ENCODE assay signal across 17 cellular contexts in genomic region chr16:81615411-81615810, GRCh38.
"Had no signal": no experiment of that assay in that cellular context is flagged by ENCODE, and none has a peak within 500 bp of the region (broad histone marks: within the 10 kb centered on the region; RNA-seq: fewer than 3 reads in every experiment).

No MANE protein-coding gene starts in this region.

- H3K27me3 ChIP-seq: esophagus squamous epithelium, gastrocnemius medialis, spleen, upper lobe of right lung had no signal

- H3K36me3 Mint-ChIP-seq: natural killer cell treated with Interleukin-12 subunit alpha and Interleukin-12 subunit beta and Interleukin-15 and Interleukin-18, amount 100 ng/mL, for 72 hours had no signal

- H3K36me3 ChIP-seq: gastrocnemius medialis, prostate gland had no signal

- H3K27ac ChIP-seq: gastrocnemius medialis, upper lobe of right lung had no signal

- DNase-seq: activated CD4-positive, alpha-beta memory T cell treated with anti-CD3 and anti-CD28 coated beads for 36 hours; activated CD4-positive, alpha-beta T cell treated with anti-CD3 and anti-CD28 coated beads for 4 hours; activated CD4-positive, CD25-positive, alpha-beta regulatory T cell; activated effector memory CD4-positive, alpha-beta T cell treated with anti-CD3 and anti-CD28 coated beads, Interleukin-2, amount 50 U/mL, for 16 hours; activated naive CD4-positive, alpha-beta T cell treated with anti-CD3 and anti-CD28 coated beads, Interleukin-2, amount 10 ng/mL, durations not matched to agents 7 days and 5 days; cerebellar nuclear complex; esophagus squamous epithelium; gastrocnemius medialis; left ventricle myocardium superior; mammary epithelial cell; spleen; stimulated activated CD4-positive, alpha-beta T cell treated with anti-CD3 and anti-CD28 coated beads, Interleukin-4, amount 100 ng/mL, for 1 hour; stimulated activated naive CD4-positive, alpha-beta T cell treated with Interleukin-2 at 50 U/mL for 16 hours; upper lobe of right lung had no signal

- H3K4me3 Mint-ChIP-seq: activated CD4-positive, alpha-beta memory T cell treated with anti-CD3 and anti-CD28 coated beads for 36 hours; activated naive CD4-positive, alpha-beta T cell treated with anti-CD3 and anti-CD28 coated beads, Interleukin-2, amount 10 ng/mL, durations not matched to agents 7 days and 5 days; natural killer cell treated with Interleukin-12 subunit alpha and Interleukin-12 subunit beta and Interleukin-15 and Interleukin-18, amount 100 ng/mL, for 72 hours had no signal

- H3K9me3 ChIP-seq: esophagus squamous epithelium, gastrocnemius medialis, prostate gland, spleen, upper lobe of right lung had no signal

- H3K27ac Mint-ChIP-seq: natural killer cell treated with Interleukin-12 subunit alpha and Interleukin-12 subunit beta and Interleukin-15 and Interleukin-18, amount 100 ng/mL, for 72 hours had no signal

- H3K9me3 Mint-ChIP-seq: activated CD4-positive, alpha-beta memory T cell treated with anti-CD3 and anti-CD28 coated beads for 36 hours; activated naive CD4-positive, alpha-beta T cell treated with anti-CD3 and anti-CD28 coated beads, Interleukin-2, amount 10 ng/mL, durations not matched to agents 7 days and 5 days; natural killer cell treated with Interleukin-12 subunit alpha and Interleukin-12 subunit beta and Interleukin-15 and Interleukin-18, amount 100 ng/mL, for 72 hours had no signal

- H3K4me3 ChIP-seq: coronary artery, gastrocnemius medialis, prostate gland, upper lobe of right lung had no signal

- ATAC-seq: gastrocnemius medialis, left ventricle myocardium superior had no signal

- H3K27me3 Mint-ChIP-seq: activated CD4-positive, alpha-beta memory T cell treated with anti-CD3 and anti-CD28 coated beads for 36 hours; activated naive CD4-positive, alpha-beta T cell treated with anti-CD3 and anti-CD28 coated beads, Interleukin-2, amount 10 ng/mL, durations not matched to agents 7 days and 5 days; natural killer cell treated with Interleukin-12 subunit alpha and Interleukin-12 subunit beta and Interleukin-15 and Interleukin-18, amount 100 ng/mL, for 72 hours had no signal
